21 cellular contexts compared by ENCODE assay signal in genomic region chr5:81774359-81774758, GRCh38. TPM values are rescaled to one million over a fixed set of nuclear protein-coding genes. Genes with fewer than 3 reads are reported as not detected.
A peak's percentile ranks its signal among the peaks of the same experiment; 100 is the strongest.
DNase-seq lines count a peak whose midpoint lies in the region; FAIRE-seq and TF ChIP-seq lines count a peak whose summit lies in the region.
"Had no signal": no experiment of that assay in that cellular context is flagged by ENCODE, and none has a peak within 500 bp of the region (broad histone marks: within the 10 kb centered on the region; RNA-seq: fewer than 3 reads in every experiment).

No MANE protein-coding gene starts in this region.

- H2BK120ac ChIP-seq in H1 (replicated peaks; ENCODE audit: low read depth, low read length), result no peak overlapping the region

- no peak overlapping the region for H3K14ac ChIP-seq in H1 (ENCODE audit: insufficient read length)

- H4K20me1 ChIP-seq in H1 (replicated peaks in 1 of 2; ENCODE audit: control insufficient read depth in 1 of 2, insufficient read depth in 2 of 2, low read length in 2 of 2), result no peaks in the 10 kb centered on the region

- H3K9ac ChIP-seq in H1 (replicated peaks in 1 of 4; ENCODE audit: extremely low read depth in 1 of 4, low read depth in 3 of 4, low read length in 3 of 4) (no peak overlapping the region), skeletal muscle tissue (ENCODE audit: low read depth in 1 of 3, low read length in 3 of 3) (no peak overlapping the region)

- H3K18ac ChIP-seq in H1 (ENCODE audit: extremely low read depth, low read length), result no peak overlapping the region

- no peak overlapping the region for H2BK5ac ChIP-seq in H1 (ENCODE audit: low read depth, low read length)

- CTCF ChIA-PET in A673 (lab: Charles Lee) (no interaction called here), H1 (lab: Charles Lee; ENCODE audit: partially characterized antibody) (interaction anchor here (0.6 kb wide), 1 partner anchor 230 kb away, joined by 3 read pairs; no protein-coding TSS in a partner anchor)

- no peaks in the 10 kb centered on the region for H3K79me1 ChIP-seq in H1 (ENCODE audit: low read depth, low read length)

- H3K23ac ChIP-seq in H1 (ENCODE audit: insufficient read length), result no peak overlapping the region

- no peak for FAIRE-seq in H1 (lab: Jason Lieb, UNC)
- FAIRE-seq: A204.1, GM12891, GM18507, RCC 7860 had no signal

- no peak overlapping the region for H3K4me2 ChIP-seq in H1 (ENCODE audit: insufficient read depth in 1 of 2, low read depth in 2 of 2, low read length in 2 of 2)

- TF ChIP-seq RAD21 in H1 (IDR thresholded peaks at IDR 0.05 in 1 of 2, conservative IDR thresholded peaks at IDR 0.05 in 1 of 2; ENCODE audit: low read depth in 2 of 2, low read length in 2 of 2), result no peak

- no peak for TF ChIP-seq EP300 in H1 (IDR thresholded peaks at IDR 0.05; ENCODE audit: borderline replicate concordance in 1 of 2, low read depth in 2 of 2, low read length in 2 of 2)

- H3K9me3 ChIP-seq in A673 (ENCODE audit: low read depth, low read length, poor library complexity, severe bottlenecking) (no peaks in the 10 kb centered on the region), H1 (ENCODE audit: insufficient read depth in 2 of 2, low read depth in 1 of 2, low read length in 1 of 2) (no peaks in the 10 kb centered on the region), skeletal muscle tissue (ENCODE audit: control insufficient read depth in 3 of 3, low read length in 3 of 3) (no peaks in the 10 kb centered on the region)

- no peaks in the 10 kb centered on the region for H3K79me2 ChIP-seq in H1 (ENCODE audit: control insufficient read depth in 1 of 2, insufficient read depth in 2 of 2, low read length in 2 of 2)

- H3K27me3 ChIP-seq in A673 (replicated peaks; ENCODE audit: insufficient read depth, low read depth, low read length, poor library complexity), result no peaks in the 10 kb centered on the region
- no peaks in the 10 kb centered on the region for H3K27me3 ChIP-seq in H1 (replicated peaks in 1 of 4; ENCODE audit: control insufficient read depth in 3 of 4, extremely low read depth in 1 of 4, insufficient read depth in 3 of 4, low read length in 3 of 4)
- H3K27me3 ChIP-seq in skeletal muscle tissue (ENCODE audit: control insufficient read depth in 3 of 3, insufficient read depth in 3 of 3, low read length in 3 of 3), result no peaks in the 10 kb centered on the region

- TF ChIP-seq CTCF in A673 (conservative IDR thresholded peaks at IDR 0.05; ENCODE audit: low read depth, low read length) (no peak), H1 (IDR thresholded peaks at IDR 0.05; ENCODE audit: control extremely low read depth in 1 of 3, insufficient read depth in 1 of 3, low read depth in 1 of 3, low read length in 3 of 3) (no peak)

- no peak overlapping the region for H2BK12ac ChIP-seq in H1 (ENCODE audit: low read depth, low read length)

- H4K8ac ChIP-seq in H1 (ENCODE audit: extremely low read depth, insufficient read depth, low read length), result no peak overlapping the region

- 88% methylated on average over 2 of the region's 2 CpGs; no CpG with 5 or more reads in 1 of the 2 experiments for WGBS in H1 (ENCODE audit: extremely low coverage in 1 of 2, insufficient coverage in 1 of 2, insufficient read length in 1 of 2, insufficient replicate concordance in 2 of 2, low coverage in 1 of 2, low lambda C conversion rate in 2 of 2, missing lambda C conversion rate in 1 of 2), 2 experiments

- no peak overlapping the region for H2BK20ac ChIP-seq in H1 (ENCODE audit: low read length)

- POLR2A ChIA-PET in A673 (lab: Charles Lee; ENCODE audit: low non-redundant PET) (no interaction called here), H1 (lab: Charles Lee; ENCODE audit: partially characterized antibody) (no interaction called here)

- H2AFZ ChIP-seq in H1 (ENCODE audit: low read length), result 0 out of 2 replicates have a peak overlapping the region, but pooled peaks have one; percentile 27

- no peak for TF ChIP-seq POLR2A in H1 (IDR thresholded peaks at IDR 0.05; ENCODE audit: control extremely low read depth in 1 of 2, low read depth in 2 of 2, low read length in 2 of 2)

- H4K5ac ChIP-seq in H1 (ENCODE audit: insufficient read length, low read depth, low read length), result no peak overlapping the region

- H3K4me1 ChIP-seq in A673 (ENCODE audit: insufficient read depth, low read length, poor library complexity, severe bottlenecking) (peaks cover 26% of the 10 kb centered on the region), H1 (replicated peaks in 1 of 4; ENCODE audit: control insufficient read depth in 3 of 4, insufficient read depth in 4 of 4, low read length in 3 of 4) (peaks cover 0 to 4% (median 0%) of the 10 kb centered on the region in 4 experiments; a peak in 1 of 7 replicates), skeletal muscle tissue (ENCODE audit: control insufficient read depth in 3 of 3, insufficient read depth in 3 of 3, low read length in 3 of 3) (peaks cover under 1 to 9% (median 7%) of the 10 kb centered on the region in 3 donors)

- BruUV-seq in A673 (replicated peaks; lab: Mats Ljungman, UMichigan), result no TSS peak

- H2AK5ac ChIP-seq in H1 (ENCODE audit: low read depth, low read length), result no peak overlapping the region

- no peaks in the 10 kb centered on the region for H3K23me2 ChIP-seq in H1 (ENCODE audit: low read depth, low read length)

- H3K27ac ChIP-seq in A673 (ENCODE audit: low read depth, low read length, poor library complexity, severe bottlenecking) (no peak overlapping the region), H1 (ENCODE audit: low read depth, low read length) (no peak overlapping the region), skeletal muscle tissue (ENCODE audit: low read depth, low read length) (peak overlapping the region; percentile 8)
- H3K27ac ChIP-seq: C4-2B had no signal

- no peak overlapping the region for H4K91ac ChIP-seq in H1 (replicated peaks; ENCODE audit: insufficient read length, low read length)

- no peak overlapping the region for H3K56ac ChIP-seq in H1 (replicated peaks; ENCODE audit: insufficient read length, low read depth, low read length)

- H3K36me3 ChIP-seq in A673 (ENCODE audit: insufficient read depth, low read length, poor library complexity, severe bottlenecking), result no peaks in the 10 kb centered on the region
- H3K36me3 ChIP-seq in H1 (ENCODE audit: control insufficient read depth in 2 of 4, insufficient read depth in 4 of 4, low read length in 3 of 4), result no peaks in the 10 kb centered on the region
- H3K36me3 ChIP-seq in skeletal muscle tissue (ENCODE audit: control insufficient read depth in 3 of 3, insufficient read depth in 3 of 3, low read length in 3 of 3), result no peaks in the 10 kb centered on the region

- no peak overlapping the region for H3K4ac ChIP-seq in H1 (replicated peaks; ENCODE audit: insufficient read length, low read depth, low read length)

- H2BK15ac ChIP-seq in H1 (ENCODE audit: low read length), result no peak overlapping the region

- DNase-seq in A673 (ENCODE audit: low spot score), result peak; percentile 39
- DNase-seq in H1 (ENCODE audit: low read depth in 1 of 2, low spot score in 2 of 2), result no peak
- no peak for DNase-seq in NCI-H526 (lab: John Stamatoyannopoulos, UW)
- no peak for DNase-seq in AG08395 (ENCODE audit: low spot score)
- DNase-seq in head of caudate nucleus, result no peak
- no peak for DNase-seq in kidney tubule cell (ENCODE audit: low spot score)
- DNase-seq: DMS 273 treated with DMSO at 0.1 percent for 48 hours, GF-D8, GOT3, KBM-7, NCI-H1436 treated with DMSO at 0.1 percent for 48 hours, NCI-H2081, NCI-H524, SHP77 had no signal

- intact Hi-C loops in A673 (cut with micrococcal nuclease; ENCODE audit: unreplicated experiment) (no loop called here), head of caudate nucleus (cut with DNase I) (no loop called here)

- no peak overlapping the region for H3K4me3 ChIP-seq in A673 (ENCODE audit: low read depth, low read length, poor library complexity, severe bottlenecking)
- no peak overlapping the region for H3K4me3 ChIP-seq in H1 (ENCODE audit: extremely low read depth in 1 of 4, insufficient read depth in 2 of 4, low read depth in 3 of 4, low read length in 4 of 4)
- no peak overlapping the region for H3K4me3 ChIP-seq in skeletal muscle tissue (ENCODE audit: low read length in 3 of 3)

TF ChIP-seq in PFSK-1, 5 proteins besides CTCF, POLR2A, EP300 and RAD21 (continues in another document):
- peak; percentile 69 for TF ChIP-seq FOXP2 (optimal IDR thresholded peaks at IDR 0.05; ENCODE audit: borderline replicate concordance, extremely low read depth, extremely low read length, insufficient read depth)

TF ChIP-seq in H1, 55 proteins besides CTCF, POLR2A, EP300 and RAD21:
- TF ChIP-seq RFX5 (IDR thresholded peaks at IDR 0.05; ENCODE audit: borderline replicate concordance, low read depth, low read length) (no peak), MAFK (IDR thresholded peaks at IDR 0.05; ENCODE audit: low read depth, low read length) (no peak), SAP30 (IDR thresholded peaks at IDR 0.05; ENCODE audit: insufficient read depth, insufficient replicate concordance, low read length) (no peak), SRF (IDR thresholded peaks at IDR 0.05; ENCODE audit: low read depth, low read length) (no peak), RNF2 (IDR thresholded peaks at IDR 0.05; ENCODE audit: borderline replicate concordance, low read depth, low read length, missing control alignments, poor library complexity, severe bottlenecking) (no peak), JUND (IDR thresholded peaks at IDR 0.05; ENCODE audit: low read length) (no peak), CBX8 (IDR thresholded peaks at IDR 0.05; ENCODE audit: borderline replicate concordance, low read depth, low read length) (no peak), CREB1 (IDR thresholded peaks at IDR 0.05) (no peak), JUN (IDR thresholded peaks at IDR 0.05; ENCODE audit: low read depth, low read length) (no peak), SP4 (IDR thresholded peaks at IDR 0.05; ENCODE audit: low read length) (no peak)
- TF ChIP-seq, protein P1, sequence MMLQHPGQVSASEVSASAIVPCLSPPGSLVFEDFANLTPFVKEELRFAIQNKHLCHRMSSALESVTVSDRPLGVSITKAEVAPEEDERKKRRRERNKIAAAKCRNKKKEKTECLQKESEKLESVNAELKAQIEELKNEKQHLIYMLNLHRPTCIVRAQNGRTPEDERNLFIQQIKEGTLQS (IDR thresholded peaks at IDR 0.05; ENCODE audit: insufficient read depth, low read depth, low read length), result no peak

RNA-seq across cellular contexts. Expression of gene SSBP2, which starts 23.5 kb away (rescaled TPM):
- 42.8 and 53.7 TPM in 2 replicates for total RNA-seq in A673 (2021)
- polyA plus RNA-seq in PFSK-1 (2012; ENCODE audit: insufficient read length, low read depth), result 13.7 TPM
- 21.5 and 27.6 TPM in 2 replicates for total RNA-seq in H1 (2021; fragmentation: NEBNext Ultra II Directional; extraction: Animal tissue kit (Norgen Biotek cat#: 25700))
- polyA plus RNA-seq in H1 (2011; rRNA removed), result 26.0 and 36.2 TPM in 2 replicates
- polyA plus RNA-seq in H1 (2011; cell fraction: cytosol; rRNA removed), result 35.4 TPM
- polyA plus RNA-seq in H1 (2011; cell fraction: nucleus; rRNA removed), result 54.6 TPM
- 25.0 to 30.5 TPM (median 29.4 TPM) in 4 replicates for polyA plus RNA-seq in H1 (2012, experiment 1 of 2)
- 14.7 TPM for polyA plus RNA-seq in H1 (2012, experiment 2 of 2)
- 8.8 TPM for polyA plus RNA-seq in H1 (2013, experiment 1 of 2)
- 8.3 TPM for polyA plus RNA-seq in H1 (2013, experiment 2 of 2)
- polyA minus RNA-seq in H1 (2011; rRNA and poly(A)+ RNA removed), result 62.9 and 71.9 TPM in 2 replicates
- 32.3 TPM for polyA minus RNA-seq in H1 (2011; cell fraction: cytosol; rRNA and poly(A)+ RNA removed)
- polyA minus RNA-seq in H1 (2011; cell fraction: nucleus; rRNA and poly(A)+ RNA removed), result 69.2 TPM
- total RNA-seq in skeletal muscle tissue, result 44.4 TPM
